11 cellular contexts compared by ENCODE assay signal in genomic region chr6:133815313-133815712, GRCh38.
"Had no signal": no experiment of that assay in that cellular context is flagged by ENCODE, and none has a peak within 500 bp of the region (broad histone marks: within the 10 kb centered on the region; RNA-seq: fewer than 3 reads in every experiment).

No MANE protein-coding gene starts in this region.

- H3K27me3 ChIP-seq: heart left ventricle had no signal

- H3K4me3 ChIP-seq: heart left ventricle, spleen had no signal

- H3K9me3 ChIP-seq: heart left ventricle, spleen had no signal

- DNase-seq: activated CD4-positive, alpha-beta T cell treated with anti-CD3 and anti-CD28 coated beads, Interleukin-2, amount 50 U/mL, for 4 hours; activated CD4-positive, CD25-positive, alpha-beta regulatory T cell treated with anti-CD3 and anti-CD28 coated beads, Interleukin-2, amount 50 U/mL, for 72 hours; activated effector memory CD4-positive, alpha-beta T cell treated with anti-CD3 and anti-CD28 coated beads, Interleukin-2, amount 50 U/mL, for 16 hours; activated T-cell treated with anti-CD3 and anti-CD28 coated beads, Interleukin-2, amount 50 U/mL, for 4 hours; endodermal cell; heart left ventricle; left colon; posterior cingulate gyrus; spleen; stimulated activated CD4-positive, alpha-beta T cell treated with anti-CD3 and anti-CD28 coated beads, Interleukin-2, amount 100 ng/mL, for 24 hours; stimulated activated naive B cell treated with anti-CD40 and anti-IgM and Interleukin-4, amounts not matched to agents 10 μg/mL and 1 μg/mL and 100 μg/mL, for 72 hours had no signal

- H3K4me1 ChIP-seq: spleen had no signal

- H3K36me3 ChIP-seq: heart left ventricle, spleen had no signal

- ATAC-seq: left colon had no signal
